ENCODE assay signal across 8 cellular contexts in the genomic region with DNA sequence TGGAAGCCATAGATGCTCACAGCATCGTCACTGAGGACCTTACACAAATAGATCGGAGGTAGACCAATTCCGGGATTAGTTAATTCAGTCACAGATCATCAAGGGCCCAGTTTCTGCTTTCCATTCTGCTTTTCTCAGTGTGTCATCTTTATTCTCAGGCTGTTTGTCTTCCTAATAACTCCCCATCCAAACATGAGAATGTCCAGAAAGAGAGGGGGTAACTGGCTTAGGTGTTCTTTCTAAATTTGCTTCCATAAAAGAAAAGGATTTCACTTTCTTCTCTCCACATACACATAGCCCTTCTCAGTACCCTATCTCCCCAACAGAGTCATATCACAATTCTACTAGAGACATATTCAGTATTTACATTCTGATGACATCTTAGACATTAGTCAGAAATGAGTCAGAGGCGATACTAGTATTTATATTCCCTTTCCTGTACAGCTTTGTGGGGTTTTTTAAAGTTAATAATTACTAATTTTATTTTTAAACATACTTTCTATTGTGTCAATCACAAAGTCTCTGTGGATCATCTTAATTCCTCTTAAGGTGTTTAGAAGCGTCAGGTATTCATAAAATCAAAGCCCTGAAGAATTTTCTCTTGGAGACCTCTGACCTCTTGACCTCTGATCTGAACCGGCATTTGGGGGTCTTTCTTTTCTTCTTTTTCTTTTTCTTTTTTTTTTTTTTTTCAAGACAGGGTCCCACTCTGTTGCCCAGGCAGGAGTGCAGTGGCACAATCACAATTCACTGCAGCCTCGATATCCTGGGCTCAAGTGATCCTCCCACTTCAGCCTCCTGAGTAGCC. TPM values are rescaled to one million over a fixed set of nuclear protein-coding genes. Genes with fewer than 3 reads are reported as not detected.
DNase-seq lines count a peak whose midpoint lies in the region; ATAC-seq and TF ChIP-seq lines count a peak whose summit lies in the region.

No MANE protein-coding gene starts in this region.

- H3K27me3 ChIP-seq in breast epithelium, result no peaks in the 10 kb centered on the region

- no peaks in the 10 kb centered on the region for H3K4me1 ChIP-seq in breast epithelium

- no peaks in the 10 kb centered on the region for H3K36me3 ChIP-seq in breast epithelium

- H3K4me3 Mint-ChIP-seq in MCF 10A (ENCODE audit: unreplicated experiment) (no peak overlapping the region), activated B cell treated with CpG ODN at 0.5 μM for 24 hours (peak overlapping the region; percentile 66)
- H3K4me3 Mint-ChIP-seq in activated CD4-positive, alpha-beta memory T cell treated with anti-CD3 and anti-CD28 coated beads for 36 hours, result no peak overlapping the region

- no peaks in the 10 kb centered on the region for H3K4me1 Mint-ChIP-seq in MCF 10A (ENCODE audit: insufficient read depth, unreplicated experiment)
- H3K4me1 Mint-ChIP-seq in activated B cell treated with CpG ODN at 0.5 μM for 24 hours, result peaks cover 15% of the 10 kb centered on the region
- H3K4me1 Mint-ChIP-seq in activated CD4-positive, alpha-beta memory T cell treated with anti-CD3 and anti-CD28 coated beads for 36 hours (ENCODE audit: low read depth), result peaks cover 4% of the 10 kb centered on the region

- H3K9me3 Mint-ChIP-seq in MCF 10A (ENCODE audit: unreplicated experiment) (no peaks in the 10 kb centered on the region), activated B cell treated with CpG ODN at 0.5 μM for 24 hours (no peaks in the 10 kb centered on the region)
- no peaks in the 10 kb centered on the region for H3K9me3 Mint-ChIP-seq in activated CD4-positive, alpha-beta memory T cell treated with anti-CD3 and anti-CD28 coated beads for 36 hours

- POLR2A ChIA-PET in MCF 10A (lab: Yijun Ruan, JAX) (no interaction called here), activated B cell treated with CpG ODN at 0.5 μM for 24 hours (lab: Charles Lee) (interaction anchor here (0.7 to 1.1 kb wide), 6 partner anchors 9 to 61 kb away, joined by 3 to 18 read pairs (median 5); partner anchors contain the start of gene IL12A)
- POLR2A ChIA-PET in activated CD4-positive, alpha-beta memory T cell treated with anti-CD3 and anti-CD28 coated beads for 36 hours (lab: Charles Lee), result no interaction called here

- H3K36me3 Mint-ChIP-seq in MCF 10A (ENCODE audit: insufficient read depth, unreplicated experiment) (peaks cover 7% of the 10 kb centered on the region), activated B cell treated with CpG ODN at 0.5 μM for 24 hours (ENCODE audit: low read depth) (no peaks in the 10 kb centered on the region)
- H3K36me3 Mint-ChIP-seq in activated CD4-positive, alpha-beta memory T cell treated with anti-CD3 and anti-CD28 coated beads for 36 hours, result no peaks in the 10 kb centered on the region

- intact Hi-C loops in MCF 10A (cut with micrococcal nuclease) (no loop called here), breast epithelium (cut with DNase I; ENCODE audit: low total_unique reads) (no loop called here), activated B cell treated with CpG ODN at 0.5 μM for 24 hours (cut with micrococcal nuclease) (loop anchor here (1.0 kb wide), 3 partner anchors 24 to 60 kb away; partner anchors contain the start of gene IL12A)
- intact Hi-C loops in activated CD4-positive, alpha-beta memory T cell treated with anti-CD3 and anti-CD28 coated beads for 36 hours (cut with micrococcal nuclease), result no loop called here

- CTCF ChIA-PET in MCF 10A (lab: Yijun Ruan, JAX), result interaction anchor here (0.9 kb wide), 1 partner anchor 24 kb away, joined by 5 read pairs; the partner anchor contains the start of gene IL12A
- CTCF ChIA-PET in activated B cell treated with CpG ODN at 0.5 μM for 24 hours (lab: Charles Lee), result no interaction called here
- CTCF ChIA-PET in activated CD4-positive, alpha-beta memory T cell treated with anti-CD3 and anti-CD28 coated beads for 36 hours (lab: Charles Lee), result no interaction called here

- no peak for TF ChIP-seq POLR2A in breast epithelium (IDR thresholded peaks at IDR 0.05)

- DNase-seq in MCF 10A (ENCODE audit: unreplicated experiment) (peak; percentile 55), breast epithelium (ENCODE audit: low spot score in 2 of 2) (no peak), activated B cell treated with CpG ODN at 0.5 μM for 24 hours (no peak), hippocampal formation (lab: John Stamatoyannopoulos, UW) (no peak), mucosa of gallbladder (ENCODE audit: low spot score) (no peak), NCI-H1092 (lab: John Stamatoyannopoulos, UW) (no peak)
- DNase-seq in activated CD4-positive, alpha-beta memory T cell treated with anti-CD3 and anti-CD28 coated beads for 36 hours, result no peak

- no peaks in the 10 kb centered on the region for H3K9me3 ChIP-seq in breast epithelium

- ATAC-seq in HG02981 (IDR thresholded peaks at IDR 0.05; ENCODE audit: unreplicated experiment) (peak; percentile 100), activated B cell treated with CpG ODN at 0.5 μM for 24 hours (ENCODE audit: low read depth) (peak; percentile 89)

- TF ChIP-seq CTCF in MCF 10A (IDR thresholded peaks at IDR 0.05; ENCODE audit: unreplicated experiment) (no peak), breast epithelium (IDR thresholded peaks at IDR 0.05) (no peak), activated B cell treated with CpG ODN at 0.5 μM for 24 hours (IDR thresholded peaks at IDR 0.05) (no peak)

- H3K27me3 Mint-ChIP-seq in MCF 10A (ENCODE audit: insufficient read depth, unreplicated experiment), result no peaks in the 10 kb centered on the region
- no peaks in the 10 kb centered on the region for H3K27me3 Mint-ChIP-seq in activated B cell treated with CpG ODN at 0.5 μM for 24 hours
- H3K27me3 Mint-ChIP-seq in activated CD4-positive, alpha-beta memory T cell treated with anti-CD3 and anti-CD28 coated beads for 36 hours, result peaks cover 1% of the 10 kb centered on the region

- H3K27ac ChIP-seq in breast epithelium, result no peak overlapping the region

- H3K27ac Mint-ChIP-seq in MCF 10A (ENCODE audit: low read depth, unreplicated experiment) (no peak overlapping the region), activated B cell treated with CpG ODN at 0.5 μM for 24 hours (peak overlapping the region; percentile 90)
- no peak overlapping the region for H3K27ac Mint-ChIP-seq in activated CD4-positive, alpha-beta memory T cell treated with anti-CD3 and anti-CD28 coated beads for 36 hours

- no peak overlapping the region for H3K4me3 ChIP-seq in breast epithelium

- BruUV-seq in MCF 10A (replicated peaks; lab: Mats Ljungman, UMichigan), result no TSS peak

RNA-seq across cellular contexts. Expression of gene IL12A, which starts 24.3 kb away (rescaled TPM):
- total RNA-seq in MCF 10A (2022) (1.3 and 1.7 TPM in 2 replicates), breast epithelium (under 1 TPM in 1 of 3 donors, not detected in 2; 0.98 TPM), activated B cell treated with CpG ODN at 0.5 μM for 24 hours (7.0 and 7.8 TPM in 2 replicates), mucosa of gallbladder (0.14 TPM)
- not detected for total RNA-seq in activated CD4-positive, alpha-beta memory T cell treated with anti-CD3 and anti-CD28 coated beads for 36 hours
